ENCODE assay signal across 8 cellular contexts in genomic region chr11:34052036-34052607, GRCh38. TPM values are rescaled to one million over a fixed set of nuclear protein-coding genes. Genes with fewer than 3 reads are reported as not detected.
DNase-seq lines count a peak whose midpoint lies in the region; ATAC-seq lines count a peak whose summit lies in the region.

No MANE protein-coding gene starts in this region.

- ATAC-seq in GM18909 (IDR thresholded peaks at IDR 0.05; ENCODE audit: poor library complexity, unreplicated experiment) (peak; percentile 58), HG03159 (IDR thresholded peaks at IDR 0.05; ENCODE audit: unreplicated experiment) (peak; percentile 45), left colon (peak; percentile 74)

- H3K27ac ChIP-seq in cingulate gyrus (ENCODE audit: low read depth, low read length) = peak overlapping the region; percentile 99

- intact Hi-C loops in left colon (cut with DNase I, micrococcal nuclease) = loop anchor here in 1 of 2 donors (5.0 kb wide), 1 partner anchor 55 kb away; the partner anchor contains the start of gene NAT10

- DNase-seq in AG08396 (ENCODE audit: low spot score) (peak; percentile 95), NCI-H446 (lab: John Stamatoyannopoulos, UW) (peak; percentile 73 to 94), left colon (peak; percentile 90 to 97)
- DNase-seq in activated CD4-positive, alpha-beta T cell treated with anti-CD3 and anti-CD28 coated beads for 4 hours = peak; percentile 89 to 92
- peak; percentile 86 to 96 for DNase-seq in stimulated activated CD4-positive, alpha-beta T cell treated with anti-CD3 and anti-CD28 coated beads, Interleukin-1b, Interleukin-23, amount 100 ng/mL, for 4 hours (ENCODE audit: low read depth in 2 of 2)

RNA-seq across cellular contexts. Expression of gene CAPRIN1, which starts 0.6 kb away (rescaled TPM):
- total RNA-seq in left colon = 100 to 1,000 TPM; 150 to 166 TPM

RNA-seq across cellular contexts. Expression of gene NAT10, which starts 53.3 kb away (rescaled TPM):
- total RNA-seq in left colon = 10 to 100 TPM; 22.5 to 30.6 TPM

Comparison
In these comparisons a context has a peak if more than half of its experiments do, and no peak if none do; other contexts are left out.
1. Peak in every context shown above with its lines: DNase-seq, ATAC-seq and H3K27ac ChIP-seq.